ENCODE assay signal across 8 cellular contexts in genomic region chr20:62938105-62938888, GRCh38. TPM values are rescaled to one million over a fixed set of nuclear protein-coding genes. Genes with fewer than 3 reads are reported as not detected.
DNase-seq lines count a peak whose midpoint lies in the region; ATAC-seq and TF ChIP-seq lines count a peak whose summit lies in the region.

Gene GID8, plus strand, starts transcription at chr20:62938147. Its CDS starts 3,356 bp downstream, at chr20:62941503.

- H2BK5ac ChIP-seq in H9 (ENCODE audit: insufficient read length, low read length): no peak within 1 kb of the TSS

- no peak within 1 kb of the TSS for H2AFZ ChIP-seq in H9 (ENCODE audit: low read length)

- H3K27ac Mint-ChIP-seq in H9: peak within 1 kb of the TSS; percentile 96 to 99 (median 98)
- peak within 1 kb of the TSS; percentile 95 for H3K27ac Mint-ChIP-seq in activated CD8-positive, alpha-beta memory T cell treated with anti-CD3 and anti-CD28 coated beads, Interleukin-2, amount 10 ng/mL, durations not matched to agents 7 days and 5 days

- DNase-seq in DMS 273 (lab: John Stamatoyannopoulos, UW; ENCODE audit: unreplicated experiment) (peak; percentile 81), DMS 273 treated with DMSO at 0.1 percent for 48 hours (lab: John Stamatoyannopoulos, UW) (no peak), H9 (no peak), LNCaP clone FGC (ENCODE audit: low read depth) (no peak), esophagus squamous epithelium (lab: John Stamatoyannopoulos, UW) (no peak), myocyte (ENCODE audit: low read depth) (peak; percentile 57), upper lobe of right lung (peak; percentile 81)
- peak; percentile 71 for DNase-seq in activated CD8-positive, alpha-beta memory T cell treated with anti-CD3 and anti-CD28 coated beads, Interleukin-2, amount 10 ng/mL, durations not matched to agents 7 days and 5 days

- H3K27me3 ChIP-seq in H9 (ENCODE audit: insufficient read depth, low read length): no peaks in the 10 kb centered on the region
- no peaks in the 10 kb centered on the region for H3K27me3 ChIP-seq in esophagus squamous epithelium
- H3K27me3 ChIP-seq in upper lobe of right lung: no peaks in the 10 kb centered on the region

- CTCF ChIA-PET in activated CD8-positive, alpha-beta memory T cell treated with anti-CD3 and anti-CD28 coated beads, Interleukin-2, amount 10 ng/mL, durations not matched to agents 7 days and 5 days (lab: Charles Lee): interaction anchor here (0.7 to 6.4 kb wide), 7 partner anchors 10 to 37 kb away, joined by 4 to 53 read pairs (median 7); partner anchors contain the start of gene DIDO1

- peaks cover 1 to 52% (median 7%) of the 10 kb centered on the region in 3 donors for H3K36me3 ChIP-seq in esophagus squamous epithelium
- H3K36me3 ChIP-seq in upper lobe of right lung: peaks cover 22% of the 10 kb centered on the region

- peak within 1 kb of the TSS; percentile 13 for H4K5ac ChIP-seq in H9 (ENCODE audit: insufficient read length, low read depth, low read length)

- H3K4ac ChIP-seq in H9 (ENCODE audit: low read depth, low read length): no peak within 1 kb of the TSS

- no peaks in the 10 kb centered on the region for H3K9me3 Mint-ChIP-seq in H9
- H3K9me3 Mint-ChIP-seq in activated CD8-positive, alpha-beta memory T cell treated with anti-CD3 and anti-CD28 coated beads, Interleukin-2, amount 10 ng/mL, durations not matched to agents 7 days and 5 days (ENCODE audit: low read depth): no peaks in the 10 kb centered on the region

- H3K79me2 ChIP-seq in H9 (ENCODE audit: insufficient read depth, low read length): peaks cover 73% of the 10 kb centered on the region

- no peaks in the 10 kb centered on the region for H3K79me1 ChIP-seq in H9 (ENCODE audit: insufficient read depth, low read depth, low read length, poor library complexity, severe bottlenecking)

- H3K4me3 Mint-ChIP-seq in H9: peak within 1 kb of the TSS in 1 of 2 experiments; percentile 97; a peak in 3 of 5 replicates
- H3K4me3 Mint-ChIP-seq in activated CD8-positive, alpha-beta memory T cell treated with anti-CD3 and anti-CD28 coated beads, Interleukin-2, amount 10 ng/mL, durations not matched to agents 7 days and 5 days: peak within 1 kb of the TSS; percentile 87

- no peaks in the 10 kb centered on the region for H3K9me3 ChIP-seq in H9 (ENCODE audit: control insufficient read depth, low read depth, low read length)
- H3K9me3 ChIP-seq in esophagus squamous epithelium: no peaks in the 10 kb centered on the region
- H3K9me3 ChIP-seq in upper lobe of right lung: no peaks in the 10 kb centered on the region

- intact Hi-C loops in esophagus squamous epithelium (cut with DNase I): no loop called here
- intact Hi-C loops in upper lobe of right lung (cut with DNase I): no loop called here

- no peak within 1 kb of the TSS for H2BK120ac ChIP-seq in H9 (ENCODE audit: low read depth, low read length, poor library complexity, severe bottlenecking)

- H3K27ac ChIP-seq in H9 (ENCODE audit: insufficient read length, low read depth, low read length): no peak within 1 kb of the TSS
- H3K27ac ChIP-seq in esophagus squamous epithelium: peak within 1 kb of the TSS; percentile 97 to 100 (median 98)
- H3K27ac ChIP-seq in upper lobe of right lung: peak within 1 kb of the TSS; percentile 93

- H3K4me1 Mint-ChIP-seq in H9: peaks cover 12 to 22% of the 10 kb centered on the region in 2 experiments
- peaks cover 38% of the 10 kb centered on the region for H3K4me1 Mint-ChIP-seq in activated CD8-positive, alpha-beta memory T cell treated with anti-CD3 and anti-CD28 coated beads, Interleukin-2, amount 10 ng/mL, durations not matched to agents 7 days and 5 days

- no peak within 1 kb of the TSS for H4K8ac ChIP-seq in H9 (replicated peaks; ENCODE audit: insufficient read length, low read depth, low read length)

- H2BK15ac ChIP-seq in H9 (ENCODE audit: low read depth, low read length): no peak within 1 kb of the TSS

- H3K23me2 ChIP-seq in H9 (ENCODE audit: insufficient read length, low read depth, low read length, poor library complexity, severe bottlenecking): no peaks in the 10 kb centered on the region

- H3K4me2 ChIP-seq in H9 (ENCODE audit: insufficient read depth, insufficient read length, low read length): peak within 1 kb of the TSS; percentile 74

- H3K14ac ChIP-seq in H9 (ENCODE audit: insufficient read depth, low read length): peak within 1 kb of the TSS; percentile 90

- H3K18ac ChIP-seq in H9 (ENCODE audit: insufficient read length, low read depth, low read length): peak within 1 kb of the TSS; percentile 92

- H2BK12ac ChIP-seq in H9 (ENCODE audit: insufficient read length, low read depth, low read length): no peak within 1 kb of the TSS

- no CpG with 5 or more reads among the region's 79 CpGs for WGBS in H9 (ENCODE audit: extremely low coverage, insufficient read length, low lambda C conversion rate)
- 0 to 1% methylated on average over 10 to 11 of the region's 79 CpGs for WGBS in esophagus squamous epithelium, 2 donors

- H3K4me1 ChIP-seq in H9 (ENCODE audit: insufficient read depth, low read length) (peaks cover 10% of the 10 kb centered on the region; the same call in 1 of the 2 replicates), esophagus squamous epithelium (peaks cover 32 to 77% (median 39%) of the 10 kb centered on the region in 3 donors), upper lobe of right lung (peaks cover 28% of the 10 kb centered on the region)

- no peak within 1 kb of the TSS for H3T11ph ChIP-seq in H9 (ENCODE audit: low read length)

- TF ChIP-seq CTCF in H9 (conservative IDR thresholded peaks at IDR 0.05): no peak
- 0 out of 2 replicates have a peak, but pooled peaks have one; percentile 3 for TF ChIP-seq CTCF in LNCaP clone FGC (IDR thresholded peaks at IDR 0.05; ENCODE audit: control insufficient read depth, extremely low read depth, insufficient read depth)
- no peak for TF ChIP-seq CTCF in esophagus squamous epithelium (IDR thresholded peaks at IDR 0.05)
- no peak for TF ChIP-seq CTCF in upper lobe of right lung (IDR thresholded peaks at IDR 0.05)

- no peak within 1 kb of the TSS for H3K56ac ChIP-seq in H9 (ENCODE audit: insufficient read length, low read depth, low read length)

- H2AK5ac ChIP-seq in H9 (ENCODE audit: insufficient read length, low read length): no peak within 1 kb of the TSS

- no peak within 1 kb of the TSS for H4K91ac ChIP-seq in H9 (ENCODE audit: insufficient read length, low read depth, low read length)

- H3K23ac ChIP-seq in H9 (ENCODE audit: insufficient read length, low read depth, low read length): no peak within 1 kb of the TSS

- peak; percentile 69 for ATAC-seq in activated CD8-positive, alpha-beta memory T cell treated with anti-CD3 and anti-CD28 coated beads, Interleukin-2, amount 10 ng/mL, durations not matched to agents 7 days and 5 days
- peak; percentile 54 for ATAC-seq in upper lobe of right lung

- H2BK20ac ChIP-seq in H9 (ENCODE audit: low read depth, low read length, poor library complexity, severe bottlenecking): no peak within 1 kb of the TSS

- H3K4me3 ChIP-seq in LNCaP clone FGC (ENCODE audit: low read depth, low read length): peak within 1 kb of the TSS; percentile 88
- H3K4me3 ChIP-seq in esophagus squamous epithelium: peak within 1 kb of the TSS; percentile 70 to 99 (median 90)
- H3K4me3 ChIP-seq in upper lobe of right lung: peak within 1 kb of the TSS; percentile 93

- peaks cover 2% of the 10 kb centered on the region; the same call in 1 of the 2 replicates for H3K27me3 Mint-ChIP-seq in H9 (ENCODE audit: low read depth)
- H3K27me3 Mint-ChIP-seq in activated CD8-positive, alpha-beta memory T cell treated with anti-CD3 and anti-CD28 coated beads, Interleukin-2, amount 10 ng/mL, durations not matched to agents 7 days and 5 days: no peaks in the 10 kb centered on the region

- H3K36me3 Mint-ChIP-seq in H9 (ENCODE audit: insufficient read depth in 1 of 3, low read depth in 3 of 3): peaks cover 20 to 40% (median 26%) of the 10 kb centered on the region in 3 experiments
- H3K36me3 Mint-ChIP-seq in activated CD8-positive, alpha-beta memory T cell treated with anti-CD3 and anti-CD28 coated beads, Interleukin-2, amount 10 ng/mL, durations not matched to agents 7 days and 5 days: peaks cover 26% of the 10 kb centered on the region

- no peaks in the 10 kb centered on the region for H4K20me1 ChIP-seq in H9 (ENCODE audit: control insufficient read depth, insufficient read depth, insufficient read length)

- TF ChIP-seq POLR2A in esophagus squamous epithelium (IDR thresholded peaks at IDR 0.05): no peak

- H3K9ac ChIP-seq in H9 (ENCODE audit: extremely low read depth, insufficient read length, low read length): peak within 1 kb of the TSS; percentile 94

RNA-seq across cellular contexts. Expression of gene GID8, which starts in this region (rescaled TPM):
- total RNA-seq in H9 (2021) (60.9 and 62.9 TPM in 2 replicates), esophagus squamous epithelium (10 to 100 TPM; 41.0 to 51.2 (median 44.1) TPM), myocyte (27.9 and 28.8 TPM in 2 replicates), upper lobe of right lung (27.4 TPM)
- 10 to 100 TPM; 29.8 to 36.8 TPM for total RNA-seq in activated CD8-positive, alpha-beta memory T cell treated with anti-CD3 and anti-CD28 coated beads, Interleukin-2, amount 10 ng/mL, durations not matched to agents 7 days and 5 days
- polyA plus RNA-seq in myocyte (2012): 29.8 TPM

Comparison
In these comparisons a context has a peak if more than half of its experiments do, and no peak if none do; other contexts are left out.
1. DNase-seq: peak in DMS 273 (single experiment), activated CD8-positive, alpha-beta memory T cell treated with anti-CD3 and anti-CD28 coated beads, Interleukin-2, amount 10 ng/mL, durations not matched to agents 7 days and 5 days (single experiment), myocyte (single experiment) and upper lobe of right lung (single experiment); none in DMS 273 treated with DMSO at 0.1 percent for 48 hours (single experiment), H9 (single experiment), LNCaP clone FGC (single experiment) and esophagus squamous epithelium (single experiment).
2. Peak in every context shown above with its lines, with median percentiles within 50 percentile points of each other: H3K4me3 ChIP-seq.